Comparison of ENCODE assay signal across 8 cellular contexts in the genomic region with DNA sequence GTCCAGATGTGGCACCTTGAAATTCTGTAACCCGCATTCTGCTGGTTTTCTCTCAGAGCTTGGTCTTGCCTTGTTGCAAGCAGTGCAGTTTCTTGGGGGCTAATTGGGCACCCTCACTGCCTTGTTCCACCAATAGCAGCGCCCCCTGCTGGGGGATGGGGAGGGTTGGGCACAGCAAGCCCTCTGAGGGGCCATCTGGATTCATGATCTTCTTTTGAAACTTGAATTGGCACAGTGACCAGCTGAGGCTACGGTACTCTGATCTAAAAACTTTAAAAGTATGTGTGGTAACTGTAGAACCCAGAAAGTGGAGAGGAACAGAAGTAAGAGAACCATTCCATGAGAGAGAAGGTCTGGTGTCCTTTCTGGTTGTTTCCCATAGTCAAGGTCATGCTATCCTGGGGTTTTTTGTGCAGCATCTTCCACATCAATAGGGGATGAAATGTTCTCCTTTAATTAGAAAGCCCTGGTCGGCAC.
DNase-seq lines count a peak whose midpoint lies in the region; ATAC-seq and TF ChIP-seq lines count a peak whose summit lies in the region.

No MANE protein-coding gene starts in this region.

- WGBS in lower leg skin, 2 donors: 76 to 77% methylated on average over 4 of the region's 4 CpGs

- DNase-seq in BJ (ENCODE audit: low read depth): no peak
- peak; percentile 21 for DNase-seq in Jurkat, Clone E6-1 (ENCODE audit: low read depth, low spot score)
- peak in 2 of 3 experiments; percentile 36 to 68 for DNase-seq in activated CD8-positive, alpha-beta memory T cell treated with anti-CD3 and anti-CD28 coated beads for 48 hours (ENCODE audit: low read depth in 2 of 3, low spot score in 2 of 3)
- DNase-seq in fibroblast of mammary gland (ENCODE audit: low read depth): peak; percentile 51
- DNase-seq in stimulated activated CD4-positive, alpha-beta T cell treated with anti-CD3 and anti-CD28 coated beads, Interleukin-12 subunit alpha, Interleukin-12 subunit beta, amount 100 ng/mL, for 4 hours: peak; percentile 61
- no peak for DNase-seq in lower leg skin (ENCODE audit: low spot score in 2 of 2)

- no peak for TF ChIP-seq POLR2A in lower leg skin (IDR thresholded peaks at IDR 0.05)

- no peak for ATAC-seq in GM21529 (IDR thresholded peaks at IDR 0.05; ENCODE audit: unreplicated experiment)
- ATAC-seq in GM18858 (IDR thresholded peaks at IDR 0.05; ENCODE audit: unreplicated experiment): no peak

- CTCF ChIA-PET in BJ (lab: Yijun Ruan, JAX): interaction anchor here (0.7 to 11.0 kb wide), 9 partner anchors 8 to 84 kb away, joined by 3 to 184 read pairs (median 3); no protein-coding TSS in a partner anchor

- intact Hi-C loops in lower leg skin (cut with DNase I; ENCODE audit: low total_unique reads): no loop called here

- no peaks in the 10 kb centered on the region for H3K27me3 ChIP-seq in BJ (ENCODE audit: control insufficient read depth, insufficient read depth, low read length)

- H3K4me3 ChIP-seq in BJ (ENCODE audit: low read depth, low read length): no peak overlapping the region
- H3K4me3 ChIP-seq in Jurkat, Clone E6-1 (ENCODE audit: low read length): no peak overlapping the region
- H3K4me3 ChIP-seq in fibroblast of mammary gland (ENCODE audit: control insufficient read depth, low read depth, low read length): no peak overlapping the region
- no peak overlapping the region for H3K4me3 ChIP-seq in lower leg skin (ENCODE audit: low read depth, poor library complexity, severe bottlenecking)

- POLR2A ChIA-PET in BJ (lab: Charles Lee): no interaction called here

- TF ChIP-seq CTCF in BJ (IDR thresholded peaks at IDR 0.05; ENCODE audit: insufficient read depth, low read depth, low read length): peak; percentile 58
- TF ChIP-seq CTCF in fibroblast of mammary gland (conservative IDR thresholded peaks at IDR 0.05; ENCODE audit: control insufficient read depth, insufficient read depth, low read depth, low read length): peak; percentile 68
- TF ChIP-seq CTCF in lower leg skin (IDR thresholded peaks at IDR 0.05): no peak

- H3K36me3 ChIP-seq in BJ (ENCODE audit: control insufficient read depth, insufficient read depth, low read length): peaks cover 42% of the 10 kb centered on the region

Comparison
In these comparisons a context has a peak if more than half of its experiments do, and no peak if none do; other contexts are left out.
1. DNase-seq: peak in Jurkat, Clone E6-1 (single experiment), activated CD8-positive, alpha-beta memory T cell treated with anti-CD3 and anti-CD28 coated beads for 48 hours (2 of 3), fibroblast of mammary gland (single experiment) and stimulated activated CD4-positive, alpha-beta T cell treated with anti-CD3 and anti-CD28 coated beads, Interleukin-12 subunit alpha, Interleukin-12 subunit beta, amount 100 ng/mL, for 4 hours (single experiment); none in BJ (single experiment) and lower leg skin (0 of 2).
2. CTCF ChIP-seq: peak in BJ (single experiment) and fibroblast of mammary gland (single experiment); none in lower leg skin (0 of 3).